ENCODE assay signal across 23 cellular contexts in the genomic region with DNA sequence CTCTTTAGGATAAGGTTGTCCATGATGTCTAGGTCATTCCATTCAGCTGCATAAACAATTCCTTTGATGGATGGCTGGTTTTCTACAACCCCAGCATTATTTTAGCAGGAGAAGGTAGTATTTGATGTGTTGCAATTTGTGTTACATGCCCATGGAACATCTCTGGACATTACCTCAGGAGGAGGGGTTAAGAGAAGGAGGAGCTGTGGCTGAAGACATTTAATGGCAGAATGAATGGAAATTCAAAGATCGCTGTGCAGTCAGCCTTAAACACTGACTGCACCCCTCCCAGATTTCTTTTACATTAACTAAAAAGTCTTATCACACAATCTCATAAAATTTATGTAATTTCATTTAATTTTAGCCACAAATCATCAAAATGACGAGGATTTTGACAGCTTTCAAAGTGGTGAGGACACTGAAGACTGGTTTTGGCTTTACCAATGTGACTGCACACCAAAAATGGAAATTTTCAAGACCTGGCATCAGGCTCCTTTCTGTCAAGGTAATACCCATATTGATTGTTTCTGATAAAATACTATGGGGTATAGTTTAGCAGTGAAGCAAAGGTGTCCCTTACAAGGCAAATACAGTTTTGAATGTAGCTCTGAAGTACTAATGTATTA. TPM values are rescaled to one million over a fixed set of nuclear protein-coding genes. Genes with fewer than 3 reads are reported as not detected.
DNase-seq lines count a peak whose midpoint lies in the region; ATAC-seq, FAIRE-seq and TF ChIP-seq lines count a peak whose summit lies in the region.
"Had no signal": no experiment of that assay in that cellular context is flagged by ENCODE, and none has a peak within 500 bp of the region (broad histone marks: within the 10 kb centered on the region; RNA-seq: fewer than 3 reads in every experiment).

CPS1 (plus strand) TSS at position 245 of the 626 bp plus-strand sequence; CDS start at position 380, 135 bp downstream.

- DNase-seq in AG04450 (ENCODE audit: low read depth, low spot score), result no peak
- DNase-seq in NCI-H460 (ENCODE audit: extremely low read depth, low read depth), result no peak
- no peak for DNase-seq in endothelial cell of umbilical vein (ENCODE audit: low read depth, low spot score)
- no peak for DNase-seq in activated CD8-positive, alpha-beta memory T cell treated with anti-CD3 and anti-CD28 coated beads, Interleukin-2, amount 50 U/mL, for 48 hours
- no peak for DNase-seq in NK-92 treated with Interleukin-12 subunit alpha and Interleukin-12 subunit beta, amount 100 ng/mL, for 24 hours (lab: John Stamatoyannopoulos, UW)
- DNase-seq in MM.1S, result no peak
- DNase-seq: ACHN; activated CD4-positive, alpha-beta T cell treated with anti-CD3 and anti-CD28 coated beads, Interleukin-2, amount 50 U/mL, for 48 hours; activated naive CD4-positive, alpha-beta T cell treated with Interleukin-2 at 50 U/mL for 16 hours; aorta; CD4-positive, CD25-positive, alpha-beta regulatory T cell; DMS53; effector memory CD4-positive, alpha-beta T cell; islet precursor cell; naive thymus-derived CD8-positive, alpha-beta T cell; NCI-H1417; stimulated activated CD4-positive, alpha-beta T cell treated with anti-CD3 and anti-CD28 coated beads, Interleukin-4, amount 100 ng/mL, for 4 hours; WERI-Rb-1 had no signal

- H3K4me3 ChIP-seq in AG04450 (ENCODE audit: low read depth, low read length) (no peak within 1 kb of the TSS), endothelial cell of umbilical vein (replicated peaks in 1 of 3; ENCODE audit: insufficient read depth in 1 of 3, low read depth in 1 of 3, low read length in 3 of 3) (no peak within 1 kb of the TSS), MM.1S (ENCODE audit: low read length) (no peak within 1 kb of the TSS)

- BruUV-seq in endothelial cell of umbilical vein (replicated peaks; lab: Mats Ljungman, UMichigan), result no TSS peak

- peak; percentile 21 for FAIRE-seq in endothelial cell of umbilical vein (lab: Jason Lieb, UNC)
- FAIRE-seq: GM12892 had no signal

- H3K36me3 Mint-ChIP-seq in nephron (ENCODE audit: low read depth), result no peaks in the 10 kb centered on the region
- H3K36me3 Mint-ChIP-seq: CD4-positive, CD25-positive, alpha-beta regulatory T cell; memory B cell; naive thymus-derived CD8-positive, alpha-beta T cell had no signal

- peak within 1 kb of the TSS in 2 of 3 experiments; percentile 9 to 16 for H3K4me3 Mint-ChIP-seq in nephron
- H3K4me3 Mint-ChIP-seq: CD4-positive, CD25-positive, alpha-beta regulatory T cell; memory B cell; naive thymus-derived CD8-positive, alpha-beta T cell had no signal

- dilution Hi-C loops in endothelial cell of umbilical vein (cut with MboI; ENCODE audit: extremely low pct_ligation_motif_present, low sequenced_read_pairs), result no loop called here

- H3K4me1 Mint-ChIP-seq in nephron, result peaks cover 15% of the 10 kb centered on the region
- H3K4me1 Mint-ChIP-seq: CD4-positive, CD25-positive, alpha-beta regulatory T cell; memory B cell; naive thymus-derived CD8-positive, alpha-beta T cell had no signal

- H3K9me2 ChIP-seq in MM.1S (replicated peaks; ENCODE audit: insufficient read depth, low read length), result no peaks in the 10 kb centered on the region

- H3K4me1 ChIP-seq in endothelial cell of umbilical vein (ENCODE audit: control insufficient read depth, extremely low read depth, insufficient read depth, low read length) (no peaks in the 10 kb centered on the region), MM.1S (ENCODE audit: low read length) (no peaks in the 10 kb centered on the region)

- no peaks in the 10 kb centered on the region for H3K27me3 ChIP-seq in AG04450 (ENCODE audit: control insufficient read depth, insufficient read depth, low read length)
- no peaks in the 10 kb centered on the region for H3K27me3 ChIP-seq in endothelial cell of umbilical vein (ENCODE audit: control insufficient read depth in 2 of 2, insufficient read depth in 2 of 2, low read length in 2 of 2)
- H3K27me3 ChIP-seq in MM.1S (replicated peaks; ENCODE audit: insufficient read depth, low read length), result no peaks in the 10 kb centered on the region

- H4K20me1 ChIP-seq in endothelial cell of umbilical vein (replicated peaks; ENCODE audit: control insufficient read depth, extremely low read depth, insufficient read depth, low read length), result no peaks in the 10 kb centered on the region
- no peaks in the 10 kb centered on the region for H4K20me1 ChIP-seq in MM.1S (ENCODE audit: insufficient read depth, low read length)

- POLR2A ChIA-PET in AG04450 (lab: Yijun Ruan, JAX), result no interaction called here
- POLR2A ChIA-PET in endothelial cell of umbilical vein (lab: Charles Lee), result no interaction called here

- no peak for ATAC-seq in GM21360 (IDR thresholded peaks at IDR 0.05; ENCODE audit: unreplicated experiment)
- ATAC-seq: naive thymus-derived CD8-positive, alpha-beta T cell had no signal

- intact Hi-C loops in endothelial cell of umbilical vein (cut with micrococcal nuclease), result no loop called here

- H3K9me3 ChIP-seq in AG04450 (ENCODE audit: control insufficient read depth, insufficient read depth, low read length), result no peaks in the 10 kb centered on the region
- H3K9me3 ChIP-seq in endothelial cell of umbilical vein (replicated peaks; ENCODE audit: control insufficient read depth, insufficient read depth, low read length), result no peaks in the 10 kb centered on the region
- no peaks in the 10 kb centered on the region for H3K9me3 ChIP-seq in MM.1S (replicated peaks; ENCODE audit: insufficient read depth, low read length)

- no peaks in the 10 kb centered on the region for H3K9me1 ChIP-seq in endothelial cell of umbilical vein (replicated peaks; ENCODE audit: control insufficient read depth, extremely low read depth, insufficient read depth, low read length)

- H3K9me3 Mint-ChIP-seq in nephron, result no peaks in the 10 kb centered on the region
- H3K9me3 Mint-ChIP-seq: CD4-positive, CD25-positive, alpha-beta regulatory T cell; memory B cell; naive thymus-derived CD8-positive, alpha-beta T cell had no signal

- H3K9ac ChIP-seq in endothelial cell of umbilical vein (replicated peaks; ENCODE audit: extremely low read depth, insufficient read depth, low read length) (no peak within 1 kb of the TSS), MM.1S (ENCODE audit: low read length) (no peak within 1 kb of the TSS)

- TF ChIP-seq POLR2A in endothelial cell of umbilical vein (IDR thresholded peaks at IDR 0.05; ENCODE audit: low read depth, low read length), result no peak

- peaks cover 3% of the 10 kb centered on the region for H3K27me3 Mint-ChIP-seq in nephron (ENCODE audit: low read depth)
- H3K27me3 Mint-ChIP-seq: progenitor cell of endocrine pancreas had no signal

- H2AFZ ChIP-seq in endothelial cell of umbilical vein (ENCODE audit: low read depth, low read length), result no peak within 1 kb of the TSS
- H2AFZ ChIP-seq in MM.1S (ENCODE audit: low read length), result no peak within 1 kb of the TSS

- H3K79me2 ChIP-seq in endothelial cell of umbilical vein (ENCODE audit: control insufficient read depth, insufficient read depth, low read length), result no peaks in the 10 kb centered on the region
- H3K79me2 ChIP-seq in MM.1S (ENCODE audit: low read length), result no peaks in the 10 kb centered on the region

- peak within 1 kb of the TSS; percentile 87 to 92 (median 92) for H3K27ac Mint-ChIP-seq in nephron
- H3K27ac Mint-ChIP-seq: CD4-positive, CD25-positive, alpha-beta regulatory T cell; memory B cell; progenitor cell of endocrine pancreas had no signal

- H3K36me3 ChIP-seq in endothelial cell of umbilical vein (ENCODE audit: control insufficient read depth in 2 of 2, extremely low read depth in 1 of 2, insufficient read depth in 2 of 2, low read length in 2 of 2) (no peaks in the 10 kb centered on the region), MM.1S (replicated peaks; ENCODE audit: insufficient read depth, low read length) (no peaks in the 10 kb centered on the region)
- H3K36me3 ChIP-seq: WERI-Rb-1 had no signal

- H3K27ac ChIP-seq in AG04450 (ENCODE audit: low read depth, low read length) (no peak within 1 kb of the TSS), endothelial cell of umbilical vein (ENCODE audit: insufficient read depth, low read depth, low read length) (no peak within 1 kb of the TSS), MM.1S (ENCODE audit: low read length) (no peak within 1 kb of the TSS)
- H3K27ac ChIP-seq: WERI-Rb-1 had no signal

- H3F3A ChIP-seq in MM.1S (ENCODE audit: insufficient read depth, low read length), result no peaks in the 10 kb centered on the region

- no peak for TF ChIP-seq CTCF in AG04450 (IDR thresholded peaks at IDR 0.05; ENCODE audit: low read depth, low read length)
- TF ChIP-seq CTCF in endothelial cell of umbilical vein (IDR thresholded peaks at IDR 0.05; ENCODE audit: extremely low read depth in 1 of 2, insufficient read depth in 1 of 2, low read depth in 1 of 2, low read length in 2 of 2), result no peak
- TF ChIP-seq CTCF in nephron (IDR thresholded peaks at IDR 0.05; ENCODE audit: unreplicated experiment in 3 of 3), result no peak
- TF ChIP-seq CTCF in MM.1S (IDR thresholded peaks at IDR 0.05; ENCODE audit: low read length), result no peak

- CTCF ChIA-PET in AG04450 (lab: Charles Lee) (interaction anchor here (0.9 kb wide), 1 partner anchor 54 kb away, joined by 3 read pairs; no protein-coding TSS in a partner anchor), endothelial cell of umbilical vein (lab: Charles Lee) (interaction anchor here (1.2 to 1.7 kb wide), 2 partner anchors 13 to 54 kb away, joined by 3 to 4 read pairs; no protein-coding TSS in a partner anchor)

- H3K4me2 ChIP-seq in endothelial cell of umbilical vein (ENCODE audit: insufficient read depth, low read length) (no peak within 1 kb of the TSS), MM.1S (ENCODE audit: low read depth, low read length) (no peak within 1 kb of the TSS)

TF ChIP-seq in endothelial cell of umbilical vein, 7 proteins besides CTCF, POLR2A, EP300 and RAD21 (continues in another document):
- no peak for TF ChIP-seq JUN (IDR thresholded peaks at IDR 0.05; ENCODE audit: borderline replicate concordance, insufficient read depth, insufficient read length, low read depth)
- no peak for TF ChIP-seq MAX (IDR thresholded peaks at IDR 0.05; ENCODE audit: insufficient read depth, insufficient read length)

RNA-seq across cellular contexts. Expression of gene CPS1, which starts in this region (rescaled TPM):
- 16.1 and 21.6 TPM in 2 replicates for polyA plus RNA-seq in AG04450 (2011; rRNA removed)
- 26.7 and 44.0 TPM in 2 replicates for polyA minus RNA-seq in AG04450 (2011; rRNA and poly(A)+ RNA removed)
- total RNA-seq in NCI-H460 (2014; rRNA removed; shearing (Covaris generic)), result 683 and 686 TPM in 2 replicates
- 753 and 1,039 TPM in 2 replicates for polyA plus RNA-seq in NCI-H460 (2014; cell fraction: nucleus; rRNA removed)
- 0.53 and 0.88 TPM in 2 replicates for total RNA-seq in endothelial cell of umbilical vein
- 0.18 and 0.24 TPM in 2 replicates for polyA plus RNA-seq in endothelial cell of umbilical vein
- polyA plus RNA-seq in endothelial cell of umbilical vein (2011; cell fraction: cytosol; rRNA removed), result 0.16 and 0.21 TPM in 2 replicates
- polyA plus RNA-seq in endothelial cell of umbilical vein (2011; cell fraction: nucleus; rRNA removed), result 0.46 and 1.1 TPM in 2 replicates
- polyA plus RNA-seq in endothelial cell of umbilical vein (2012), result 2.7 and 5.4 TPM in 2 replicates
- polyA minus RNA-seq in endothelial cell of umbilical vein, result 0.39 and 2.8 TPM in 2 replicates
- 422 TPM for polyA minus RNA-seq in endothelial cell of umbilical vein (2011; cell fraction: cytosol; rRNA and poly(A)+ RNA removed)
- polyA minus RNA-seq in endothelial cell of umbilical vein (2011; cell fraction: nucleus; rRNA and poly(A)+ RNA removed), result 2.2 and 3.7 TPM in 2 replicates
- polyA plus RNA-seq: CD4-positive, CD25-positive, alpha-beta regulatory T cell had no signal

Comparison
In these comparisons a context has a peak if more than half of its experiments do, and no peak if none do; other contexts are left out.
1. RNA of gene CPS1 (total RNA-seq): 683 to 686 TPM in NCI-H460; 0.53 to 0.88 TPM in endothelial cell of umbilical vein; every median in the first group is over 100 times any median in the second.